8 cellular contexts compared by ENCODE assay signal in genomic region chr14:23703027-23703426, GRCh38.
"Had no signal": no experiment of that assay in that cellular context is flagged by ENCODE, and none has a peak within 500 bp of the region (broad histone marks: within the 10 kb centered on the region; RNA-seq: fewer than 3 reads in every experiment).

No MANE protein-coding gene starts in this region.

- DNase-seq: GM23248, GOT3, H7, HFFc6, IMR-90, KBM-7 had no signal

- H2AFZ ChIP-seq: GM23248 had no signal

- ATAC-seq: HCT116 had no signal

- H3K4me3 ChIP-seq: GM23248, HAP-1 had no signal

- H3K9ac ChIP-seq: GM23248 had no signal

- H3K27ac ChIP-seq: GM23248 had no signal

- H3K36me3 ChIP-seq: HAP-1 had no signal

- H3K4me1 ChIP-seq: HAP-1 had no signal
